9 cellular contexts compared by ENCODE assay signal in the genomic region with DNA sequence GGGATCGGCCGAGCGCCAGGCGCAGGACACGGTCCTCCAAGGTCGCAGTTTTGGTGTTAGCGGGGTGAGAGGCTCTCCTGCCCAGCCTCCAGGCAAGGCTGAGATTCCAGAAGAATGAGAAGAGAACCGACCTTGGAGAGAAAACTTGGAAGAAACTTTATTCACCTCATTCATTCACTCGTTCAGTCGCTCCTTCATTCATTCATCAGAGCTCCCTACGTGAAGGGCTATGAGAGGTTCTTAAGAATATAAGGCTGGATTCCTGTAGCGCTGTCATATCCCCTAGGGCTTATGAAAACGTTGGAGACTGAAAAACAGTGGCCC. TPM values are rescaled to one million over a fixed set of nuclear protein-coding genes. Genes with fewer than 3 reads are reported as not detected.
DNase-seq lines count a peak whose midpoint lies in the region; ATAC-seq lines count a peak whose summit lies in the region.
"Had no signal": no experiment of that assay in that cellular context is flagged by ENCODE, and none has a peak within 500 bp of the region (broad histone marks: within the 10 kb centered on the region; RNA-seq: fewer than 3 reads in every experiment).

No MANE protein-coding gene starts in this region.

- no peaks in the 10 kb centered on the region for H3K9me3 ChIP-seq in iPS-18c (ENCODE audit: control insufficient read depth, insufficient read depth, low read length)
- H3K9me3 ChIP-seq in subcutaneous abdominal adipose tissue (ENCODE audit: control insufficient read depth in 5 of 5, low read length in 5 of 5) = no peaks in the 10 kb centered on the region

- no peaks in the 10 kb centered on the region for H3K36me3 Mint-ChIP-seq in T-helper 2 cell treated with Interferon-gamma antibody and Interleukin-4, amounts not matched to agents 5 μg/mL and 100 μg/mL, for 36 hours (ENCODE audit: low read depth)
- no peaks in the 10 kb centered on the region for H3K36me3 Mint-ChIP-seq in activated T-helper 1 cell treated with anti-CD3 and anti-CD28 coated beads, Interleukin-12 subunit alpha, Interleukin-12 subunit beta, Interleukin-2, Interleukin-4 antibody, amounts not matched to agents 30 ng/mL and 10 ng/mL and 1 ng/mL, durations not matched to agents 14 hours and 24 hours and 36 hours (ENCODE audit: low read depth)

- peak overlapping the region; percentile 97 for H3K4me3 ChIP-seq in iPS-18c (ENCODE audit: insufficient read depth, low read depth, low read length)
- peak overlapping the region; percentile 61 to 90 (median 87) for H3K4me3 ChIP-seq in subcutaneous abdominal adipose tissue (ENCODE audit: low read depth in 1 of 5, low read length in 5 of 5)

- no peaks in the 10 kb centered on the region for H3K27me3 ChIP-seq in subcutaneous abdominal adipose tissue (ENCODE audit: control insufficient read depth in 5 of 5, insufficient read depth in 4 of 5, low read length in 5 of 5)

- no peaks in the 10 kb centered on the region for H3K36me3 ChIP-seq in subcutaneous abdominal adipose tissue (ENCODE audit: control insufficient read depth in 5 of 5, insufficient read depth in 5 of 5, low read length in 5 of 5)

- peak overlapping the region; percentile 24 for H3K27ac ChIP-seq in subcutaneous abdominal adipose tissue (ENCODE audit: low read depth, low read length)

- DNase-seq in T-helper 2 cell treated with Interferon-gamma antibody and Interleukin-4, amounts not matched to agents 5 μg/mL and 100 μg/mL, for 36 hours (ENCODE audit: low spot score) = no peak
- DNase-seq in T-helper 2 cell (no peak), glomerular visceral epithelial cell (ENCODE audit: extremely low spot score) (no peak), NCI-H2107 treated with DMSO at 0.1 percent for 48 hours (lab: John Stamatoyannopoulos, UW; ENCODE audit: unreplicated experiment) (no peak)
- no peak for DNase-seq in activated T-helper 1 cell treated with anti-CD3 and anti-CD28 coated beads, Interleukin-12 subunit alpha, Interleukin-12 subunit beta, Interleukin-2, Interleukin-4 antibody, amounts not matched to agents 30 ng/mL and 10 ng/mL and 1 ng/mL, durations not matched to agents 14 hours and 24 hours and 36 hours (ENCODE audit: low spot score)
- DNase-seq: NK-92 treated with Interleukin-12 subunit alpha and Interleukin-12 subunit beta, amount 100 ng/mL, for 24 hours had no signal

- peaks cover 0 to 33% (median 26%) of the 10 kb centered on the region in 5 donors for H3K4me1 ChIP-seq in subcutaneous abdominal adipose tissue (ENCODE audit: control insufficient read depth in 5 of 5, insufficient read depth in 5 of 5, low read length in 5 of 5)

- peak overlapping the region in 3 of 5 donors; percentile 55 to 78 (median 63) for H3K9ac ChIP-seq in subcutaneous abdominal adipose tissue (ENCODE audit: low read length in 5 of 5)

- peak overlapping the region; percentile 71 for H3K4me3 Mint-ChIP-seq in T-helper 2 cell treated with Interferon-gamma antibody and Interleukin-4, amounts not matched to agents 5 μg/mL and 100 μg/mL, for 36 hours
- peak overlapping the region; percentile 76 for H3K4me3 Mint-ChIP-seq in activated T-helper 1 cell treated with anti-CD3 and anti-CD28 coated beads, Interleukin-12 subunit alpha, Interleukin-12 subunit beta, Interleukin-2, Interleukin-4 antibody, amounts not matched to agents 30 ng/mL and 10 ng/mL and 1 ng/mL, durations not matched to agents 14 hours and 24 hours and 36 hours

- no peak overlapping the region for H3K27ac Mint-ChIP-seq in T-helper 2 cell treated with Interferon-gamma antibody and Interleukin-4, amounts not matched to agents 5 μg/mL and 100 μg/mL, for 36 hours
- H3K27ac Mint-ChIP-seq in activated T-helper 1 cell treated with anti-CD3 and anti-CD28 coated beads, Interleukin-12 subunit alpha, Interleukin-12 subunit beta, Interleukin-2, Interleukin-4 antibody, amounts not matched to agents 30 ng/mL and 10 ng/mL and 1 ng/mL, durations not matched to agents 14 hours and 24 hours and 36 hours = no peak overlapping the region

- H3K27me3 Mint-ChIP-seq in T-helper 2 cell treated with Interferon-gamma antibody and Interleukin-4, amounts not matched to agents 5 μg/mL and 100 μg/mL, for 36 hours (ENCODE audit: low read depth) = peaks cover 57% of the 10 kb centered on the region
- peaks cover 49% of the 10 kb centered on the region for H3K27me3 Mint-ChIP-seq in activated T-helper 1 cell treated with anti-CD3 and anti-CD28 coated beads, Interleukin-12 subunit alpha, Interleukin-12 subunit beta, Interleukin-2, Interleukin-4 antibody, amounts not matched to agents 30 ng/mL and 10 ng/mL and 1 ng/mL, durations not matched to agents 14 hours and 24 hours and 36 hours (ENCODE audit: insufficient read depth)

- H3K9me3 Mint-ChIP-seq in T-helper 2 cell treated with Interferon-gamma antibody and Interleukin-4, amounts not matched to agents 5 μg/mL and 100 μg/mL, for 36 hours = no peaks in the 10 kb centered on the region
- no peaks in the 10 kb centered on the region for H3K9me3 Mint-ChIP-seq in activated T-helper 1 cell treated with anti-CD3 and anti-CD28 coated beads, Interleukin-12 subunit alpha, Interleukin-12 subunit beta, Interleukin-2, Interleukin-4 antibody, amounts not matched to agents 30 ng/mL and 10 ng/mL and 1 ng/mL, durations not matched to agents 14 hours and 24 hours and 36 hours

- H3K4me1 Mint-ChIP-seq in T-helper 2 cell treated with Interferon-gamma antibody and Interleukin-4, amounts not matched to agents 5 μg/mL and 100 μg/mL, for 36 hours (ENCODE audit: low read depth) = peaks cover 7% of the 10 kb centered on the region
- peaks cover 18% of the 10 kb centered on the region for H3K4me1 Mint-ChIP-seq in activated T-helper 1 cell treated with anti-CD3 and anti-CD28 coated beads, Interleukin-12 subunit alpha, Interleukin-12 subunit beta, Interleukin-2, Interleukin-4 antibody, amounts not matched to agents 30 ng/mL and 10 ng/mL and 1 ng/mL, durations not matched to agents 14 hours and 24 hours and 36 hours (ENCODE audit: low read depth)

- no peak for ATAC-seq in activated CD4-positive, CD25-positive, alpha-beta regulatory T cell treated with anti-CD3 and anti-CD28 coated beads, Interleukin-2, amount 50 U/mL, for 24 hours

- intact Hi-C loops in activated T-helper 1 cell treated with anti-CD3 and anti-CD28 coated beads, Interleukin-12 subunit alpha, Interleukin-12 subunit beta, Interleukin-2, Interleukin-4 antibody, amounts not matched to agents 30 ng/mL and 10 ng/mL and 1 ng/mL, durations not matched to agents 14 hours and 24 hours and 36 hours (cut with micrococcal nuclease) = loop anchor here (1.0 to 2.0 kb wide), 3 partner anchors 114 to 389 kb away; a partner anchor contains a TSS

RNA-seq across cellular contexts. Expression of a gene that starts 1.0 kb away (rescaled TPM):
- 13.2 and 15.3 TPM in 2 replicates for total RNA-seq in activated T-helper 1 cell treated with anti-CD3 and anti-CD28 coated beads, Interleukin-12 subunit alpha, Interleukin-12 subunit beta, Interleukin-2, Interleukin-4 antibody, amounts not matched to agents 30 ng/mL and 10 ng/mL and 1 ng/mL, durations not matched to agents 14 hours and 24 hours and 36 hours
